14 cellular contexts compared by ENCODE assay signal in the genomic region with DNA sequence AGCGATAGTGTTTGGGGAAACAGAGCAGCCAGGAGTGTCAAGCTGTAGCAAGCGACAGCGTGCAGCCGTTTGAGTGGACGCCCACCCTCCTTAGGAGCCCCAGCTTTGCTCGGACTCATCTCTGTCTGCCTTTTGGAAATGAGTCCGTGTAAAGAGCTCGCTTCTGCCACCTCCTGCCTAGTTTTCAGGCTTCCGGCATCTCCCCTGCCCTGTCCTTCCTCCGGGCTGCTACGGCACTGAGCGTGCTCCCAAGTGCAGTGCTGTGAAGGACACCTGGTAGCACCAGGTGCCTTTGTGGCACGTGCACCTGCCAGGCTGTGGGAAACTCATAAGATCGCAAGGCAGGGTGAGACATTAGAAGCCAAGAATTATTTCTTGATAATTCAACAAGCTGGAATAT.
DNase-seq lines count a peak whose midpoint lies in the region; ATAC-seq and TF ChIP-seq lines count a peak whose summit lies in the region.
"Had no signal": no experiment of that assay in that cellular context is flagged by ENCODE, and none has a peak within 500 bp of the region (broad histone marks: within the 10 kb centered on the region; RNA-seq: fewer than 3 reads in every experiment).

No MANE protein-coding gene starts in this region.

- H3K27me3 Mint-ChIP-seq in T-helper 17 cell: no peaks in the 10 kb centered on the region
- H3K27me3 Mint-ChIP-seq: activated CD8-positive, alpha-beta T cell treated with anti-CD3 and anti-CD28 coated beads for 36 hours; activated naive CD8-positive, alpha-beta T cell treated with anti-CD3 and anti-CD28 coated beads for 36 hours had no signal

- H3K4me1 Mint-ChIP-seq in T-helper 17 cell: peaks cover 11% of the 10 kb centered on the region

- intact Hi-C loops in sciatic nerve (cut with DNase I) (loop anchor here (10.0 kb wide), 2 partner anchors 110 to 150 kb away; no protein-coding TSS in a partner anchor), left lung (cut with DNase I) (loop anchor here in 1 of 2 donors (10.0 kb wide), 1 partner anchor 120 kb away; the partner anchor contains the start of gene RNF144A)

- H3K27ac ChIP-seq in cardiac muscle cell: no peak overlapping the region
- H3K27ac ChIP-seq in left lung: no peak overlapping the region
- H3K27ac ChIP-seq: SJSA1 had no signal

- H3K27me3 ChIP-seq in cardiac muscle cell (no peaks in the 10 kb centered on the region), left lung (no peaks in the 10 kb centered on the region)
- H3K27me3 ChIP-seq: SJSA1 had no signal

- H3K4me3 ChIP-seq in cardiac muscle cell: no peak overlapping the region
- no peak overlapping the region for H3K4me3 ChIP-seq in left lung
- H3K4me3 ChIP-seq: SJSA1 had no signal

- H3K27ac Mint-ChIP-seq in T-helper 17 cell: peak overlapping the region; percentile 57
- H3K27ac Mint-ChIP-seq: activated naive CD8-positive, alpha-beta T cell treated with anti-CD3 and anti-CD28 coated beads for 36 hours had no signal

- TF ChIP-seq CTCF in cardiac muscle cell (IDR thresholded peaks at IDR 0.05; ENCODE audit: low read depth, low read length) (peak; percentile 28), left lung (IDR thresholded peaks at IDR 0.05) (no peak)

- no peaks in the 10 kb centered on the region for H3K36me3 ChIP-seq in cardiac muscle cell
- peaks cover 4 to 13% of the 10 kb centered on the region in 2 donors for H3K36me3 ChIP-seq in left lung
- H3K36me3 ChIP-seq: SJSA1 had no signal

- ATAC-seq in T-helper 17 cell (no peak), sciatic nerve (peak; percentile 43), left lung (no peak), HG02852 (IDR thresholded peaks at IDR 0.05; ENCODE audit: unreplicated experiment) (no peak)
- ATAC-seq: activated CD8-positive, alpha-beta T cell treated with anti-CD3 and anti-CD28 coated beads for 36 hours had no signal

- no peaks in the 10 kb centered on the region for H3K4me1 ChIP-seq in cardiac muscle cell (ENCODE audit: low read depth)
- peaks cover 0 to 10% of the 10 kb centered on the region in 2 donors for H3K4me1 ChIP-seq in left lung
- H3K4me1 ChIP-seq: SJSA1 had no signal

- H3K4me3 Mint-ChIP-seq in T-helper 17 cell: no peak overlapping the region
- H3K4me3 Mint-ChIP-seq: activated CD8-positive, alpha-beta T cell treated with anti-CD3 and anti-CD28 coated beads for 36 hours; activated naive CD8-positive, alpha-beta T cell treated with anti-CD3 and anti-CD28 coated beads for 36 hours had no signal

- DNase-seq in NCI-H82 (lab: John Stamatoyannopoulos, UW) (peak; percentile 36), NCI-H82 treated with DMSO at 0.1 percent for 48 hours (lab: John Stamatoyannopoulos, UW; ENCODE audit: unreplicated experiment) (no peak), T-helper 17 cell (no peak), cardiac muscle cell (ENCODE audit: low read depth in 1 of 2, low spot score in 1 of 2) (peak; percentile 41 to 44), sciatic nerve (ENCODE audit: low spot score) (no peak), left lung (no peak)
- no peak for DNase-seq in activated CD4-positive, alpha-beta T cell treated with anti-CD3 and anti-CD28 coated beads for 48 hours
- DNase-seq: activated CD8-positive, alpha-beta T cell treated with anti-CD3 and anti-CD28 coated beads for 36 hours; activated naive CD8-positive, alpha-beta T cell treated with anti-CD3 and anti-CD28 coated beads for 36 hours; HCEC 1CT; NCI-H1930; trophoblast cell had no signal

- H3K9me3 ChIP-seq in T-helper 17 cell (ENCODE audit: control insufficient read depth, low read length, poor library complexity, severe bottlenecking) (no peaks in the 10 kb centered on the region), cardiac muscle cell (ENCODE audit: low read depth) (no peaks in the 10 kb centered on the region), left lung (no peaks in the 10 kb centered on the region)
- H3K9me3 ChIP-seq: SJSA1 had no signal

- H3K36me3 Mint-ChIP-seq in T-helper 17 cell (ENCODE audit: low read depth): peaks cover 9% of the 10 kb centered on the region

Comparison
In these comparisons a context has a peak if more than half of its experiments do, and no peak if none do; other contexts are left out.
1. DNase-seq: peak in NCI-H82 (single experiment) and cardiac muscle cell (2 of 2); none in NCI-H82 treated with DMSO at 0.1 percent for 48 hours (single experiment), T-helper 17 cell (0 of 3), sciatic nerve (single experiment), left lung (0 of 2) and activated CD4-positive, alpha-beta T cell treated with anti-CD3 and anti-CD28 coated beads for 48 hours (single experiment).